10 cellular contexts compared by ENCODE assay signal in the genomic region with DNA sequence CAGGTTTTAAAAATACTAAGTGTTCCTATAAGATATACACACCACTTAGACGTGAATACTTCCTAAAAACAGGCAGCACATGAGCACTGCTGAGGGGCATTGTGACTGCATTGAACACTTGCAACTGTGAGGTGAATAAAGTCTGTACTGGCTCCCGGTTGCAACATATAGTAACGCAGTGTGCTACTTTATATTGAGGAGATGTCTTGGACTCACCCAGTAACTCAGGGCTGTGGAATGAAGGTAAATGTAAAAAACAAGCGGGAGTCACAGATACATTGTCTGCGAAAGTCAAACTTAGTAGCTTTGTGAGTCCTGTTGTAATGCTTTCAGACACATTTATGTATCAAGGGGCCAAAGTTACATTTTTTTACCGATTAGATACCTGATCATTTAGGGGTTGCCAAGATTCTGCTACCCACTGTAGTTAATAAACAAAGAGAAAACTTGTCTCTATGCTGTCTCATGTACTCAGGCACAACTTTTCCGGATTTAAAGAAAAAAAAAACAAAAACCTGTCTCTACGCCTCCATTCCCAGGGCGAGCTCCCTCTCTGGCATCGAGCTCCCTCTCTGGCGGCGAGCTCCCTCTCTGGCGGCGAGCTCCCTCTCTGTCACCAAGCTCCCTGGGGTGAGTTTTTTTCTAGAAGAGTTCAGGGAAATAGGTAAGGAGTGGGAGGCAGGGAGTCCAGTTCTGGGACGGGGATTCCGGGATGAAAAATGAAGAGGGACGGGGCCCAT. TPM values are rescaled to one million over a fixed set of nuclear protein-coding genes. Genes with fewer than 3 reads are reported as not detected.
A peak's percentile ranks its signal among the peaks of the same experiment; 100 is the strongest.
DNase-seq lines count a peak whose midpoint lies in the region; ATAC-seq and TF ChIP-seq lines count a peak whose summit lies in the region.
"Had no signal": no experiment of that assay in that cellular context is flagged by ENCODE, and none has a peak within 500 bp of the region (broad histone marks: within the 10 kb centered on the region; RNA-seq: fewer than 3 reads in every experiment).

No MANE protein-coding gene starts in this region.

- H3K4me3 Mint-ChIP-seq in activated T-helper 1 cell treated with anti-CD3 and anti-CD28 coated beads, Interleukin-12 subunit alpha, Interleukin-12 subunit beta, Interleukin-2, Interleukin-4 antibody, amounts not matched to agents 30 ng/mL and 10 ng/mL and 1 ng/mL, durations not matched to agents 14 hours and 24 hours and 36 hours = peak overlapping the region; percentile 92

- no peaks in the 10 kb centered on the region for H3K27me3 ChIP-seq in heart left ventricle
- H3K27me3 ChIP-seq in hepatocyte = no peaks in the 10 kb centered on the region
- H3K27me3 ChIP-seq in thymus (ENCODE audit: control insufficient read depth, insufficient read depth) = no peaks in the 10 kb centered on the region

- H3K27ac ChIP-seq in heart left ventricle (peak overlapping the region in 9 of 12 donors; percentile 78 to 96 (median 90)), hepatocyte (peak overlapping the region; percentile 92), thymus (ENCODE audit: low read depth) (peak overlapping the region; percentile 15)
- H3K27ac ChIP-seq: C4-2B had no signal

- TF ChIP-seq CTCF in heart left ventricle (IDR thresholded peaks at IDR 0.05) (no peak), hepatocyte (IDR thresholded peaks at IDR 0.05; ENCODE audit: poor library complexity) (no peak), lower leg skin (IDR thresholded peaks at IDR 0.05) (no peak)

- ATAC-seq in heart left ventricle = peak in 1 of 4 donors; percentile 4
- no peak for ATAC-seq in Right ventricle myocardium superior (ENCODE audit: poor library complexity)
- ATAC-seq in HG03139 (IDR thresholded peaks at IDR 0.05; ENCODE audit: unreplicated experiment) = no peak

- H3K9me2 ChIP-seq in hepatocyte (replicated peaks; ENCODE audit: insufficient read depth) = no peaks in the 10 kb centered on the region

- H3K9me3 ChIP-seq in heart left ventricle (no peaks in the 10 kb centered on the region), hepatocyte (ENCODE audit: low read depth) (no peaks in the 10 kb centered on the region), thymus (ENCODE audit: control insufficient read depth) (no peaks in the 10 kb centered on the region)

- DNase-seq in heart left ventricle (peak in 1 of 5 donors; percentile 23), Right ventricle myocardium superior (no peak), hepatocyte (ENCODE audit: low spot score) (no peak), occipital lobe (lab: John Stamatoyannopoulos, UW) (no peak), lower leg skin (ENCODE audit: low spot score in 2 of 2) (no peak)
- DNase-seq in activated T-helper 1 cell treated with anti-CD3 and anti-CD28 coated beads, Interleukin-12 subunit alpha, Interleukin-12 subunit beta, Interleukin-2, Interleukin-4 antibody, amounts not matched to agents 30 ng/mL and 10 ng/mL and 1 ng/mL, durations not matched to agents 14 hours and 24 hours and 36 hours (ENCODE audit: low spot score) = no peak
- DNase-seq: NCI-H1092 had no signal

- H3K79me2 ChIP-seq in hepatocyte = no peaks in the 10 kb centered on the region

- peaks cover 7% of the 10 kb centered on the region for H3K27me3 Mint-ChIP-seq in activated T-helper 1 cell treated with anti-CD3 and anti-CD28 coated beads, Interleukin-12 subunit alpha, Interleukin-12 subunit beta, Interleukin-2, Interleukin-4 antibody, amounts not matched to agents 30 ng/mL and 10 ng/mL and 1 ng/mL, durations not matched to agents 14 hours and 24 hours and 36 hours (ENCODE audit: insufficient read depth)

- H3K9me3 Mint-ChIP-seq in activated T-helper 1 cell treated with anti-CD3 and anti-CD28 coated beads, Interleukin-12 subunit alpha, Interleukin-12 subunit beta, Interleukin-2, Interleukin-4 antibody, amounts not matched to agents 30 ng/mL and 10 ng/mL and 1 ng/mL, durations not matched to agents 14 hours and 24 hours and 36 hours = no peaks in the 10 kb centered on the region

- peaks cover 51% of the 10 kb centered on the region for H3K4me1 Mint-ChIP-seq in activated T-helper 1 cell treated with anti-CD3 and anti-CD28 coated beads, Interleukin-12 subunit alpha, Interleukin-12 subunit beta, Interleukin-2, Interleukin-4 antibody, amounts not matched to agents 30 ng/mL and 10 ng/mL and 1 ng/mL, durations not matched to agents 14 hours and 24 hours and 36 hours (ENCODE audit: low read depth)

- peak overlapping the region; percentile 80 for H3K4me2 ChIP-seq in hepatocyte

- H3K27ac Mint-ChIP-seq in activated T-helper 1 cell treated with anti-CD3 and anti-CD28 coated beads, Interleukin-12 subunit alpha, Interleukin-12 subunit beta, Interleukin-2, Interleukin-4 antibody, amounts not matched to agents 30 ng/mL and 10 ng/mL and 1 ng/mL, durations not matched to agents 14 hours and 24 hours and 36 hours = peak overlapping the region; percentile 89

- peak overlapping the region; percentile 45 for H2AFZ ChIP-seq in hepatocyte

- no peaks in the 10 kb centered on the region for H4K20me1 ChIP-seq in hepatocyte (ENCODE audit: insufficient read depth, poor library complexity, severe bottlenecking)

- intact Hi-C loops in heart left ventricle (cut with DNase I) = loop anchor here in 8 of 10 donors (1.0 to 10.0 kb wide), 8 partner anchors 37 to 82 kb away; no protein-coding TSS in a partner anchor
- intact Hi-C loops in Right ventricle myocardium superior (cut with DNase I) = loop anchor here (10.0 kb wide), 1 partner anchor 49 kb away; no protein-coding TSS in a partner anchor
- intact Hi-C loops in activated T-helper 1 cell treated with anti-CD3 and anti-CD28 coated beads, Interleukin-12 subunit alpha, Interleukin-12 subunit beta, Interleukin-2, Interleukin-4 antibody, amounts not matched to agents 30 ng/mL and 10 ng/mL and 1 ng/mL, durations not matched to agents 14 hours and 24 hours and 36 hours (cut with micrococcal nuclease) = loop anchor here (1.0 to 10.0 kb wide), 4 partner anchors 37 to 789 kb away; partner anchors contain the start of genes MDC1 and PPP1R11
- intact Hi-C loops in lower leg skin (cut with DNase I; ENCODE audit: low total_unique reads) = no loop called here

- TF ChIP-seq POLR2A in heart left ventricle (IDR thresholded peaks at IDR 0.05) = no peak
- TF ChIP-seq POLR2A in lower leg skin (IDR thresholded peaks at IDR 0.05) = no peak

- H3K36me3 Mint-ChIP-seq in activated T-helper 1 cell treated with anti-CD3 and anti-CD28 coated beads, Interleukin-12 subunit alpha, Interleukin-12 subunit beta, Interleukin-2, Interleukin-4 antibody, amounts not matched to agents 30 ng/mL and 10 ng/mL and 1 ng/mL, durations not matched to agents 14 hours and 24 hours and 36 hours (ENCODE audit: low read depth) = peaks cover 15% of the 10 kb centered on the region

- H3K36me3 ChIP-seq in heart left ventricle (peaks cover 0 to 3% (median 0%) of the 10 kb centered on the region in 9 donors), hepatocyte (replicated peaks; ENCODE audit: insufficient read depth, low read depth) (no peaks in the 10 kb centered on the region), thymus (ENCODE audit: control insufficient read depth, insufficient read depth) (no peaks in the 10 kb centered on the region)

- 63 to 73% (median 64%) methylated on average over 12 to 17 of the region's 17 CpGs; no CpG with 5 or more reads in 1 of the 4 donors for WGBS in heart left ventricle, 4 donors
- 60% methylated on average over 17 of the region's 17 CpGs for WGBS in hepatocyte (ENCODE audit: low lambda C conversion rate, missing lambda C conversion rate)
- WGBS in thymus = 81% methylated on average over 17 of the region's 17 CpGs
- 70% methylated on average over 10 of the region's 17 CpGs; no CpG with 5 or more reads in 1 of the 2 donors for WGBS in lower leg skin, 2 donors

- H3K4me3 ChIP-seq in heart left ventricle (peak overlapping the region in 10 of 12 donors; percentile 60 to 82 (median 67)), hepatocyte (no peak overlapping the region), thymus (ENCODE audit: low read length) (peak overlapping the region; percentile 84), lower leg skin (ENCODE audit: low read depth, poor library complexity, severe bottlenecking) (no peak overlapping the region)

- H3K4me1 ChIP-seq in heart left ventricle (peaks cover 0 to 15% (median 0%) of the 10 kb centered on the region in 12 donors), hepatocyte (ENCODE audit: insufficient read depth) (no peaks in the 10 kb centered on the region), thymus (ENCODE audit: control insufficient read depth, insufficient read depth, low read length) (peaks cover 5% of the 10 kb centered on the region)

RNA-seq across cellular contexts. Expression of gene HLA-A, which starts 16.8 kb away (rescaled TPM):
- total RNA-seq in heart left ventricle (1,000 to 10,000 TPM in 1 of 9 donors, 100 to 1,000 TPM in 8; 263 to 1,427 (median 361) TPM), Right ventricle myocardium superior (222 TPM), hepatocyte (293 and 339 TPM in 2 replicates), occipital lobe (46.6 TPM), lower leg skin (1,000 to 10,000 TPM in 1 of 4 donors, 100 to 1,000 TPM in 3; 530 to 1,047 (median 828) TPM)
- polyA plus RNA-seq in heart left ventricle (1,000 to 10,000 TPM in 1 of 2 donors, 100 to 1,000 TPM in 1; 299 to 1,581 TPM), hepatocyte (349 and 350 TPM in 2 replicates), thymus (1,655 TPM)
- 1,482 and 1,503 TPM in 2 replicates for total RNA-seq in activated T-helper 1 cell treated with anti-CD3 and anti-CD28 coated beads, Interleukin-12 subunit alpha, Interleukin-12 subunit beta, Interleukin-2, Interleukin-4 antibody, amounts not matched to agents 30 ng/mL and 10 ng/mL and 1 ng/mL, durations not matched to agents 14 hours and 24 hours and 36 hours

Comparison
In these comparisons a context has a peak if more than half of its experiments do, and no peak if none do; other contexts are left out.
1. H3K27ac ChIP-seq: peak in every context shown above with its lines; median percentile 92 in hepatocyte; 90 in heart left ventricle; 15 in thymus.
2. H3K4me3 ChIP-seq: peak in heart left ventricle (10 of 12) and thymus (single experiment); none in hepatocyte (single experiment) and lower leg skin (single experiment).